Comparison of ENCODE assay signal across 37 cellular contexts in the genomic region with DNA sequence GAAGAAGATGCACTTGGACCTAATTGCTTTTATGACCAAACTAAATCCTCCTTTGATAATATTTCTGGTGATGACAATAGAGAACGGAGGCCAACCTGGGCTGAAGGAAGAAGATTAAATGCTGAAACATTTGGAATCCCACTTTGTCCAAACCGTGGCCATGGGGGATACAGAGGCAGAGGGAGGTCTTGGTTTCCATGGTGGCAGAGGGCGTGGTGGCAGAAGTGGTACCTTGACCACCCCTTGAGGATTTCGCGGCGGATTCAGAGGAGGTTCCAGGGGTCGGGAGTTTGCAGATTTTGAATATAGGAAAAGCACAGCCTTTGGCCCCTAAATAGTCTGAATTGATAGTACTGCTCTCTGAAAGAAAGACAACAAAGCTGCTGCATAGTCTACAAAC. TPM values are rescaled to one million over a fixed set of nuclear protein-coding genes. Genes with fewer than 3 reads are reported as not detected.
"Had no signal": no experiment of that assay in that cellular context is flagged by ENCODE, and none has a peak within 500 bp of the region (broad histone marks: within the 10 kb centered on the region; RNA-seq: fewer than 3 reads in every experiment).

No MANE protein-coding gene starts in this region.

- H3K36me3 ChIP-seq: ascending aorta, breast epithelium, cardiac muscle cell, esophagus squamous epithelium, gastroesophageal sphincter had no signal

- H3K4me3 ChIP-seq: ascending aorta, breast epithelium, cardiac muscle cell, esophagus squamous epithelium, gastroesophageal sphincter had no signal

- ATAC-seq: activated CD4-positive, alpha-beta T cell treated with anti-CD3 and anti-CD28 coated beads for 36 hours; activated CD8-positive, alpha-beta memory T cell treated with anti-CD3 and anti-CD28 coated beads, Interleukin-2, amount 10 ng/mL, durations not matched to agents 7 days and 5 days; activated CD8-positive, alpha-beta T cell treated with anti-CD3 and anti-CD28 coated beads, Interleukin-2, amount 10 ng/mL, durations not matched to agents 7 days and 5 days; activated naive CD4-positive, alpha-beta T cell treated with anti-CD3 and anti-CD28 coated beads, Interleukin-2, amount 50 U/mL, for 72 hours; activated T-cell treated with anti-CD3 and anti-CD28 coated beads, Interleukin-2, amount 50 U/mL, for 72 hours; gastroesophageal sphincter; T-helper 17 cell had no signal

- H3K9me3 Mint-ChIP-seq: activated CD4-positive, alpha-beta memory T cell treated with anti-CD3 and anti-CD28 coated beads for 36 hours; activated CD4-positive, alpha-beta T cell treated with anti-CD3 and anti-CD28 coated beads, Interleukin-2, amount 10 ng/mL, durations not matched to agents 24 days and 14 days; activated naive CD4-positive, alpha-beta T cell treated with anti-CD3 and anti-CD28 coated beads, Interleukin-2, amount 10 ng/mL, durations not matched to agents 7 days and 5 days; activated naive CD4-positive, alpha-beta T cell treated with anti-CD3 and anti-CD28 coated beads, Interleukin-2, amount 50 U/mL, for 72 hours; activated T-cell treated with anti-CD3 and anti-CD28 coated beads, Interleukin-2, amount 50 U/mL, for 72 hours had no signal

- DNase-seq: activated CD4-positive, alpha-beta memory T cell treated with anti-CD3 and anti-CD28 coated beads for 36 hours; activated CD4-positive, alpha-beta T cell treated with anti-CD3 and anti-CD28 coated beads for 36 hours; activated CD4-positive, alpha-beta T cell treated with anti-CD3 and anti-CD28 coated beads, Interleukin-2, amount 10 ng/mL, durations not matched to agents 24 days and 14 days; activated CD4-positive, CD25-positive, alpha-beta regulatory T cell; activated CD4-positive, CD25-positive, alpha-beta regulatory T cell treated with anti-CD3 and anti-CD28 coated beads, Interleukin-2, amount 50 U/mL, for 72 hours; activated CD8-positive, alpha-beta memory T cell treated with anti-CD3 and anti-CD28 coated beads, Interleukin-2, amount 10 ng/mL, durations not matched to agents 7 days and 5 days; activated CD8-positive, alpha-beta memory T cell treated with anti-CD3 and anti-CD28 coated beads, Interleukin-2, amount 50 U/mL, for 4 hours; activated CD8-positive, alpha-beta T cell treated with anti-CD3 and anti-CD28 coated beads, Interleukin-2, amount 10 ng/mL, durations not matched to agents 7 days and 5 days; activated gamma-delta T cell; activated naive CD4-positive, alpha-beta T cell; activated naive CD4-positive, alpha-beta T cell treated with anti-CD3 and anti-CD28 coated beads, Interleukin-2, amount 10 ng/mL, durations not matched to agents 7 days and 5 days; activated naive CD8-positive, alpha-beta T cell treated with anti-CD3 and anti-CD28 coated beads, Interleukin-2, amount 10 ng/mL, durations not matched to agents 7 days and 5 days; activated T-cell treated with anti-CD3 and anti-CD28 coated beads, Interleukin-2, amount 50 U/mL, for 1 hour; activated T-cell treated with anti-CD3 and anti-CD28 coated beads, Interleukin-2, amount 50 U/mL, for 72 hours; central memory CD4-positive, alpha-beta T cell; cerebellar nuclear complex; cortex of kidney; effector CD8-positive, alpha-beta T cell; esophagus squamous epithelium; foreskin melanocyte; T-helper 1 cell; T-helper 17 cell; T1000 had no signal

- H3K4me3 Mint-ChIP-seq: activated CD4-positive, alpha-beta memory T cell treated with anti-CD3 and anti-CD28 coated beads for 36 hours; activated CD4-positive, alpha-beta T cell treated with anti-CD3 and anti-CD28 coated beads for 36 hours; activated CD4-positive, alpha-beta T cell treated with anti-CD3 and anti-CD28 coated beads, Interleukin-2, amount 10 ng/mL, durations not matched to agents 24 days and 14 days; activated CD8-positive, alpha-beta memory T cell treated with anti-CD3 and anti-CD28 coated beads, Interleukin-2, amount 10 ng/mL, durations not matched to agents 7 days and 5 days; activated CD8-positive, alpha-beta T cell treated with anti-CD3 and anti-CD28 coated beads, Interleukin-2, amount 10 ng/mL, durations not matched to agents 7 days and 5 days; activated naive CD4-positive, alpha-beta T cell treated with anti-CD3 and anti-CD28 coated beads, Interleukin-2, amount 10 ng/mL, durations not matched to agents 7 days and 5 days; activated naive CD8-positive, alpha-beta T cell treated with anti-CD3 and anti-CD28 coated beads, Interleukin-2, amount 10 ng/mL, durations not matched to agents 7 days and 5 days; activated T-cell treated with anti-CD3 and anti-CD28 coated beads, Interleukin-2, amount 50 U/mL, for 72 hours; brain; T-helper 17 cell; T-helper 2 cell treated with Interferon-gamma antibody and Interleukin-4, amounts not matched to agents 5 μg/mL and 100 μg/mL, for 36 hours had no signal

- H3K4me1 ChIP-seq: ascending aorta, breast epithelium, esophagus squamous epithelium had no signal

- H3K9me3 ChIP-seq: ascending aorta, esophagus squamous epithelium had no signal

- H3K36me3 Mint-ChIP-seq: activated CD4-positive, alpha-beta memory T cell treated with anti-CD3 and anti-CD28 coated beads for 36 hours; activated CD8-positive, alpha-beta memory T cell treated with anti-CD3 and anti-CD28 coated beads, Interleukin-2, amount 10 ng/mL, durations not matched to agents 7 days and 5 days; activated naive CD4-positive, alpha-beta T cell treated with anti-CD3 and anti-CD28 coated beads, Interleukin-2, amount 10 ng/mL, durations not matched to agents 7 days and 5 days; activated naive CD4-positive, alpha-beta T cell treated with anti-CD3 and anti-CD28 coated beads, Interleukin-2, amount 50 U/mL, for 72 hours; activated naive CD8-positive, alpha-beta T cell treated with anti-CD3 and anti-CD28 coated beads, Interleukin-2, amount 10 ng/mL, durations not matched to agents 7 days and 5 days; brain had no signal

- H3K27ac Mint-ChIP-seq: activated CD4-positive, alpha-beta memory T cell treated with anti-CD3 and anti-CD28 coated beads for 36 hours; activated CD4-positive, alpha-beta T cell treated with anti-CD3 and anti-CD28 coated beads for 36 hours; activated CD4-positive, alpha-beta T cell treated with anti-CD3 and anti-CD28 coated beads, Interleukin-2, amount 10 ng/mL, durations not matched to agents 24 days and 14 days; activated CD8-positive, alpha-beta memory T cell treated with anti-CD3 and anti-CD28 coated beads, Interleukin-2, amount 10 ng/mL, durations not matched to agents 7 days and 5 days; activated CD8-positive, alpha-beta T cell treated with anti-CD3 and anti-CD28 coated beads, Interleukin-2, amount 10 ng/mL, durations not matched to agents 7 days and 5 days; activated naive CD4-positive, alpha-beta T cell treated with anti-CD3 and anti-CD28 coated beads, Interleukin-2, amount 10 ng/mL, durations not matched to agents 7 days and 5 days; activated naive CD4-positive, alpha-beta T cell treated with anti-CD3 and anti-CD28 coated beads, Interleukin-2, amount 50 U/mL, for 72 hours; activated naive CD8-positive, alpha-beta T cell treated with anti-CD3 and anti-CD28 coated beads, Interleukin-2, amount 10 ng/mL, durations not matched to agents 7 days and 5 days; activated T-cell treated with anti-CD3 and anti-CD28 coated beads, Interleukin-2, amount 50 U/mL, for 72 hours; brain; T-helper 17 cell; T-helper 2 cell treated with Interferon-gamma antibody and Interleukin-4, amounts not matched to agents 5 μg/mL and 100 μg/mL, for 36 hours had no signal

- H3K27ac ChIP-seq: ascending aorta, breast epithelium, cardiac muscle cell, epithelial cell of prostate, esophagus squamous epithelium, gastroesophageal sphincter had no signal

RNA-seq across cellular contexts. Expression of a gene that starts 7.2 kb away (rescaled TPM):
- total RNA-seq: activated CD4-positive, alpha-beta T cell treated with anti-CD3 and anti-CD28 coated beads for 36 hours; activated CD8-positive, alpha-beta memory T cell treated with anti-CD3 and anti-CD28 coated beads for 36 hours; dermis microvascular lymphatic vessel endothelial cell; endothelial cell of umbilical vein; fibroblast of lung; fibroblast of villous mesenchyme; glomerular endothelial cell had no signal
- polyA plus RNA-seq: endothelial cell of umbilical vein, fibroblast of lung had no signal

RNA-seq across cellular contexts. Expression of a gene that starts 12.6 kb away (rescaled TPM):
- total RNA-seq: activated CD4-positive, alpha-beta T cell treated with anti-CD3 and anti-CD28 coated beads for 36 hours; activated CD8-positive, alpha-beta memory T cell treated with anti-CD3 and anti-CD28 coated beads for 36 hours; activated CD8-positive, alpha-beta memory T cell treated with anti-CD3 and anti-CD28 coated beads, Interleukin-2, amount 10 ng/mL, durations not matched to agents 7 days and 5 days; activated naive CD4-positive, alpha-beta T cell treated with anti-CD3 and anti-CD28 coated beads, Interleukin-2, amount 50 U/mL, for 72 hours; activated T-cell treated with anti-CD3 and anti-CD28 coated beads, Interleukin-2, amount 50 U/mL, for 72 hours; dermis microvascular lymphatic vessel endothelial cell; endothelial cell of umbilical vein; fibroblast of lung; fibroblast of villous mesenchyme; glomerular endothelial cell had no signal
- polyA plus RNA-seq: endothelial cell of umbilical vein, fibroblast of lung had no signal

RNA-seq across cellular contexts. Expression of a gene that starts 27.0 kb away (rescaled TPM):
- total RNA-seq: activated CD4-positive, alpha-beta memory T cell treated with anti-CD3 and anti-CD28 coated beads for 36 hours; activated CD4-positive, alpha-beta T cell treated with anti-CD3 and anti-CD28 coated beads for 36 hours; activated CD4-positive, alpha-beta T cell treated with anti-CD3 and anti-CD28 coated beads, Interleukin-2, amount 10 ng/mL, durations not matched to agents 24 days and 14 days; activated CD8-positive, alpha-beta memory T cell treated with anti-CD3 and anti-CD28 coated beads for 36 hours; activated CD8-positive, alpha-beta memory T cell treated with anti-CD3 and anti-CD28 coated beads, Interleukin-2, amount 10 ng/mL, durations not matched to agents 7 days and 5 days; activated CD8-positive, alpha-beta T cell treated with anti-CD3 and anti-CD28 coated beads, Interleukin-2, amount 10 ng/mL, durations not matched to agents 7 days and 5 days; activated naive CD4-positive, alpha-beta T cell treated with anti-CD3 and anti-CD28 coated beads, Interleukin-2, amount 50 U/mL, for 72 hours; cardiac muscle cell; dermis microvascular lymphatic vessel endothelial cell; endothelial cell of umbilical vein; fibroblast of lung; fibroblast of villous mesenchyme; glomerular endothelial cell had no signal
- polyA plus RNA-seq: cardiac muscle cell, endothelial cell of umbilical vein, fibroblast of lung had no signal
